Comparison of ENCODE assay signal across 8 cellular contexts in genomic region chr2:204544961-204545860, GRCh38. TPM values are rescaled to one million over a fixed set of nuclear protein-coding genes. Genes with fewer than 3 reads are reported as not detected.
A peak's percentile ranks its signal among the peaks of the same experiment; 100 is the strongest.
DNase-seq lines count a peak whose midpoint lies in the region; ATAC-seq and TF ChIP-seq lines count a peak whose summit lies in the region.

Gene PARD3B (plus strand): TSS chr2:204545475. CDS start chr2:204546000, 525 bp downstream.

- H3K9me3 Mint-ChIP-seq in osteocyte (ENCODE audit: unreplicated experiment) = no peaks in the 10 kb centered on the region

- POLR2A ChIA-PET in AG04450 (lab: Yijun Ruan, JAX) = interaction anchor here (0.7 to 1.0 kb wide), 3 partner anchors 105 to 147 kb away, joined by 3 read pairs; no protein-coding TSS in a partner anchor

- H3K36me3 ChIP-seq in adrenal gland (replicated peaks in 1 of 2) (no peaks in the 10 kb centered on the region), heart left ventricle (no peaks in the 10 kb centered on the region)

- no peaks in the 10 kb centered on the region for H3K27me3 ChIP-seq in AG04450 (ENCODE audit: control insufficient read depth, insufficient read depth, low read length)
- H3K27me3 ChIP-seq in adrenal gland = no peaks in the 10 kb centered on the region
- H3K27me3 ChIP-seq in heart left ventricle = peaks cover 0 to 10% (median 0%) of the 10 kb centered on the region in 9 donors

- no peaks in the 10 kb centered on the region for H3K27me3 Mint-ChIP-seq in osteocyte (ENCODE audit: unreplicated experiment)

- H3K4me3 ChIP-seq in AG04450 (ENCODE audit: low read depth, low read length) = peak within 1 kb of the TSS; percentile 83
- H3K4me3 ChIP-seq in adrenal gland = peak within 1 kb of the TSS; percentile 35 to 90 (median 86)
- peak within 1 kb of the TSS; percentile 65 to 99 (median 92) for H3K4me3 ChIP-seq in heart left ventricle

- H3K4me3 Mint-ChIP-seq in osteocyte (ENCODE audit: unreplicated experiment) = peak within 1 kb of the TSS; percentile 82

- H3K4me1 ChIP-seq in adrenal gland (replicated peaks in 1 of 2) (peaks cover 0 to 8% of the 10 kb centered on the region in 2 donors), heart left ventricle (peaks cover 0 to 26% (median 15%) of the 10 kb centered on the region in 12 donors)

- 0% methylated on average over 20 to 82 of the region's 82 CpGs for WGBS in adrenal gland, 4 donors
- WGBS in heart left ventricle, 4 donors = 0 to 2% (median 1%) methylated on average over 27 to 82 of the region's 82 CpGs

- H3K36me3 Mint-ChIP-seq in osteocyte (ENCODE audit: unreplicated experiment) = peaks cover 2% of the 10 kb centered on the region

- H3K4me1 Mint-ChIP-seq in osteocyte (ENCODE audit: unreplicated experiment) = peaks cover 36% of the 10 kb centered on the region

- H3K9me3 ChIP-seq in AG04450 (ENCODE audit: control insufficient read depth, insufficient read depth, low read length) = no peaks in the 10 kb centered on the region
- no peaks in the 10 kb centered on the region for H3K9me3 ChIP-seq in adrenal gland (replicated peaks in 1 of 3)
- H3K9me3 ChIP-seq in heart left ventricle = no peaks in the 10 kb centered on the region

- peak; percentile 56 for ATAC-seq in GM19023 (IDR thresholded peaks at IDR 0.05; ENCODE audit: unreplicated experiment)
- peak; percentile 54 for ATAC-seq in HG03342 (IDR thresholded peaks at IDR 0.05; ENCODE audit: unreplicated experiment)
- ATAC-seq in heart left ventricle = peak; percentile 82 to 98 (median 94)

- intact Hi-C loops in adrenal gland (cut with DNase I) (no loop called here), heart left ventricle (cut with DNase I) (loop anchor here in 2 of 10 donors (10.0 kb wide), 2 partner anchors 120 to 1140 kb away; partner anchors contain the start of gene NRP2 (in 1 of the 2))

- TF ChIP-seq POLR2A in adrenal gland (IDR thresholded peaks at IDR 0.05) (peak in 1 of 2 donors; percentile 56), heart left ventricle (IDR thresholded peaks at IDR 0.05) (peak in 1 of 2 donors; percentile 25)

- no peak for TF ChIP-seq CTCF in AG04450 (IDR thresholded peaks at IDR 0.05; ENCODE audit: low read depth, low read length)
- no peak for TF ChIP-seq CTCF in adrenal gland (IDR thresholded peaks at IDR 0.05)
- TF ChIP-seq CTCF in heart left ventricle (IDR thresholded peaks at IDR 0.05) = peak in 1 of 12 donors; percentile 3
- TF ChIP-seq CTCF in osteocyte (IDR thresholded peaks at IDR 0.05) = no peak

- H3K27ac Mint-ChIP-seq in osteocyte (ENCODE audit: unreplicated experiment) = peak within 1 kb of the TSS; percentile 89

- peak within 1 kb of the TSS; percentile 69 for H3K27ac ChIP-seq in AG04450 (ENCODE audit: low read depth, low read length)
- H3K27ac ChIP-seq in adrenal gland = peak within 1 kb of the TSS in 4 of 5 donors; percentile 41 to 87 (median 74)
- peak within 1 kb of the TSS; percentile 29 to 87 (median 72) for H3K27ac ChIP-seq in heart left ventricle

- DNase-seq in AG04450 (ENCODE audit: low read depth, low spot score) (no peak), NOMO-1 treated with DMSO at 0.1 percent for 48 hours (lab: John Stamatoyannopoulos, UW; ENCODE audit: unreplicated experiment) (peak; percentile 19), adrenal gland (peak; percentile 58 to 68 (median 61)), heart left ventricle (peak; percentile 49 to 81 (median 63)), osteocyte (ENCODE audit: extremely low spot score, unreplicated experiment) (peak; percentile 86), GM19238 (ENCODE audit: insufficient read length, low spot score) (no peak)

- CTCF ChIA-PET in AG04450 (lab: Charles Lee) = interaction anchor here (0.7 to 1.6 kb wide), 2 partner anchors 144 to 285 kb away, joined by 3 to 5 read pairs; no protein-coding TSS in a partner anchor

RNA-seq across cellular contexts. Expression of gene PARD3B, which starts in this region (rescaled TPM):
- polyA plus RNA-seq in AG04450 (2011; rRNA removed) (8.5 and 9.2 TPM in 2 replicates), adrenal gland (1 to 10 TPM; 1.9 to 4.9 (median 4.4) TPM), heart left ventricle (1 to 10 TPM in 1 of 2 donors, under 1 TPM in 1; 0.71 to 1.7 TPM)
- polyA minus RNA-seq in AG04450 (2011; rRNA and poly(A)+ RNA removed) = 23.4 and 27.1 TPM in 2 replicates
- total RNA-seq in adrenal gland (10 to 100 TPM in 6 of 8 donors, 1 to 10 TPM in 2; 5.9 to 20.4 (median 14.4) TPM), heart left ventricle (10 to 100 TPM in 3 of 9 donors, 1 to 10 TPM in 6; 4.6 to 15.1 (median 6.5) TPM), osteocyte (26.1 and 26.7 TPM in 2 replicates)

Comparison
In these comparisons a context has a peak if more than half of its experiments do, and no peak if none do; other contexts are left out.
1. DNase-seq: peak in NOMO-1 treated with DMSO at 0.1 percent for 48 hours (single experiment), adrenal gland (7 of 7), heart left ventricle (5 of 5) and osteocyte (single experiment); none in AG04450 (single experiment) and GM19238 (single experiment).
2. Peak in every context shown above with its lines, with median percentiles within 50 percentile points of each other: H3K27ac ChIP-seq, H3K4me3 ChIP-seq and ATAC-seq.